In genomic region chr2:120511546-120512320, GRCh38 we compare ENCODE assay signal across 22 cellular contexts.
DNase-seq lines count a peak whose midpoint lies in the region; ATAC-seq, FAIRE-seq and TF ChIP-seq lines count a peak whose summit lies in the region.
"Had no signal": no experiment of that assay in that cellular context is flagged by ENCODE, and none has a peak within 500 bp of the region (broad histone marks: within the 10 kb centered on the region; RNA-seq: fewer than 3 reads in every experiment).

No MANE protein-coding gene starts in this region.

- no peak overlapping the region for H2AFZ ChIP-seq in mammary epithelial cell (ENCODE audit: low read depth, low read length)

- H3K79me2 ChIP-seq in mammary epithelial cell (ENCODE audit: insufficient read depth, low read length): no peaks in the 10 kb centered on the region

- H3K9me3 ChIP-seq in breast epithelium (no peaks in the 10 kb centered on the region), mammary epithelial cell (replicated peaks; ENCODE audit: insufficient read depth, low read length) (no peaks in the 10 kb centered on the region), ectodermal cell (ENCODE audit: control insufficient read depth, low read length) (no peaks in the 10 kb centered on the region), small intestine (ENCODE audit: control insufficient read depth, low read depth) (no peaks in the 10 kb centered on the region)
- H3K9me3 ChIP-seq: lower lobe of right lung, neutrophil had no signal

- H3K36me3 ChIP-seq in breast epithelium (no peaks in the 10 kb centered on the region), mammary epithelial cell (ENCODE audit: insufficient read depth, low read length) (no peaks in the 10 kb centered on the region), ectodermal cell (ENCODE audit: control insufficient read depth, insufficient read depth, low read length) (no peaks in the 10 kb centered on the region), small intestine (ENCODE audit: control insufficient read depth in 2 of 2, insufficient read depth in 2 of 2, low read length in 2 of 2) (no peaks in the 10 kb centered on the region)
- H3K36me3 ChIP-seq: lower lobe of right lung, neutrophil had no signal

- DNase-seq in breast epithelium (ENCODE audit: low spot score in 2 of 2) (peak; percentile 30), mammary epithelial cell (no peak), midbrain (lab: John Stamatoyannopoulos, UW) (peak; percentile 15), small intestine (peak; percentile 5), SW 1271 (lab: John Stamatoyannopoulos, UW) (no peak), occipital lobe (lab: John Stamatoyannopoulos, UW) (no peak)
- DNase-seq: activated CD8-positive, alpha-beta T cell treated with anti-CD3 and anti-CD28 coated beads for 36 hours; CD4-positive, alpha-beta T cell; GOT3; islet precursor cell; Kasumi-1; lower lobe of right lung; MV-4-11; NCI-H2171; NCI-H524 treated with DMSO at 0.1 percent for 48 hours; stimulated activated CD4-positive, alpha-beta T cell treated with anti-CD3 and anti-CD28 coated beads, Interleukin-2, amount 100 ng/mL, for 48 hours; T-helper 2 cell; trophoblast cell had no signal

- H4K20me1 ChIP-seq in mammary epithelial cell (ENCODE audit: insufficient read depth, low read length): no peaks in the 10 kb centered on the region

- no peak overlapping the region for H3K4me2 ChIP-seq in mammary epithelial cell (ENCODE audit: insufficient read depth, low read depth, low read length)

- 40% methylated on average over 20 of the region's 28 CpGs for WGBS in mammary epithelial cell (ENCODE audit: low coverage, missing lambda C conversion rate)
- 38 to 42% methylated on average over 27 to 28 of the region's 28 CpGs for WGBS in ectodermal cell, 2 experiments
- WGBS in small intestine, 3 donors: 36 to 61% (median 45%) methylated on average over 28 of the region's 28 CpGs

- H3K4me3 ChIP-seq in breast epithelium (peak overlapping the region in 2 of 3 donors; percentile 13 to 17), mammary epithelial cell (replicated peaks in 1 of 3; ENCODE audit: insufficient read depth in 1 of 3, low read depth in 2 of 3, low read length in 3 of 3) (no peak overlapping the region), ectodermal cell (ENCODE audit: insufficient read depth, low read depth, low read length) (no peak overlapping the region), small intestine (ENCODE audit: low read depth in 1 of 2, low read length in 2 of 2) (no peak overlapping the region)
- H3K4me3 ChIP-seq: lower lobe of right lung had no signal

- CTCF ChIA-PET in mammary epithelial cell (lab: Charles Lee; ENCODE audit: low non-redundant PET): interaction anchor here (0.6 kb wide), 1 partner anchor 39 kb away, joined by 3 read pairs; no protein-coding TSS in a partner anchor

- no TSS peak for BruUV-seq in mammary epithelial cell (replicated peaks; lab: Mats Ljungman, UMichigan)

- no peak for TF ChIP-seq CTCF in breast epithelium (IDR thresholded peaks at IDR 0.05)
- no peak for TF ChIP-seq CTCF in mammary epithelial cell (conservative IDR thresholded peaks at IDR 0.05 in 1 of 2, IDR thresholded peaks at IDR 0.05 in 1 of 2; ENCODE audit: extremely low read depth in 1 of 2, insufficient read depth in 1 of 2, low read depth in 1 of 2, low read length in 2 of 2)

- dilution Hi-C loops in mammary epithelial cell (cut with HindIII; ENCODE audit: low sequenced_read_pairs): no loop called here

- H3K27me3 ChIP-seq in breast epithelium: no peaks in the 10 kb centered on the region
- no peaks in the 10 kb centered on the region for H3K27me3 ChIP-seq in mammary epithelial cell (ENCODE audit: insufficient read depth, low read length)
- peaks cover 24% of the 10 kb centered on the region for H3K27me3 ChIP-seq in ectodermal cell (ENCODE audit: control insufficient read depth, insufficient read depth, low read length, poor library complexity, severe bottlenecking)
- H3K27me3 ChIP-seq in small intestine (ENCODE audit: control insufficient read depth in 2 of 2, insufficient read depth in 2 of 2, low read length in 2 of 2): no peaks in the 10 kb centered on the region

- no peak for FAIRE-seq in small intestine (lab: Jason Lieb, UNC)
- FAIRE-seq: GM12892 had no signal

- no peak overlapping the region for H3K9ac ChIP-seq in mammary epithelial cell (ENCODE audit: insufficient read depth, low read length)

- intact Hi-C loops in breast epithelium (cut with DNase I; ENCODE audit: low total_unique reads): no loop called here
- intact Hi-C loops in mammary epithelial cell (cut with micrococcal nuclease): no loop called here

- H3K27ac ChIP-seq in breast epithelium (no peak overlapping the region), mammary epithelial cell (ENCODE audit: insufficient read depth, low read depth, low read length) (no peak overlapping the region), ectodermal cell (ENCODE audit: insufficient read depth, low read depth, low read length, poor library complexity, severe bottlenecking) (peak overlapping the region; percentile 86), small intestine (ENCODE audit: low read depth in 1 of 2, low read length in 1 of 2) (no peak overlapping the region)
- H3K27ac ChIP-seq: lower lobe of right lung, neutrophil had no signal

- in situ Hi-C loops in mammary epithelial cell (cut with MboI; ENCODE audit: low sequenced_read_pairs in 2 of 2): no loop called here

- no peak for TF ChIP-seq POLR2A in breast epithelium (IDR thresholded peaks at IDR 0.05)

- peaks cover 0 to 7% of the 10 kb centered on the region in 2 donors for H3K4me1 ChIP-seq in breast epithelium
- peaks cover 14% of the 10 kb centered on the region for H3K4me1 ChIP-seq in mammary epithelial cell (ENCODE audit: insufficient read depth, low read length)
- peaks cover 24% of the 10 kb centered on the region for H3K4me1 ChIP-seq in ectodermal cell (ENCODE audit: control insufficient read depth, insufficient read depth, low read length)
- H3K4me1 ChIP-seq in small intestine (ENCODE audit: control insufficient read depth in 2 of 2, insufficient read depth in 1 of 2, low read depth in 1 of 2, low read length in 1 of 2): no peaks in the 10 kb centered on the region
- H3K4me1 ChIP-seq: lower lobe of right lung had no signal

- ATAC-seq in GM18909 (IDR thresholded peaks at IDR 0.05; ENCODE audit: poor library complexity, unreplicated experiment): no peak
- ATAC-seq: activated CD8-positive, alpha-beta T cell treated with anti-CD3 and anti-CD28 coated beads for 36 hours; lower lobe of right lung had no signal

Comparison
In these comparisons a context has a peak if more than half of its experiments do, and no peak if none do; other contexts are left out.
1. DNase-seq: peak in breast epithelium (2 of 2), midbrain (single experiment) and small intestine (single experiment); none in mammary epithelial cell (single experiment), SW 1271 (0 of 2) and occipital lobe (single experiment).
2. H3K4me3 ChIP-seq: peak in breast epithelium (2 of 3); none in mammary epithelial cell (0 of 3), ectodermal cell (single experiment) and small intestine (0 of 2).